ENCODE assay signal across 12 cellular contexts in genomic region chr10:33196710-33197406, GRCh38.
A peak's percentile ranks its signal among the peaks of the same experiment; 100 is the strongest.
DNase-seq lines count a peak whose midpoint lies in the region; ATAC-seq and TF ChIP-seq lines count a peak whose summit lies in the region.
"Had no signal": no experiment of that assay in that cellular context is flagged by ENCODE, and none has a peak within 500 bp of the region (broad histone marks: within the 10 kb centered on the region; RNA-seq: fewer than 3 reads in every experiment).

No MANE protein-coding gene starts in this region.

- peak; percentile 22 to 54 for TF ChIP-seq RAD21 in liver (IDR thresholded peaks at IDR 0.05)

- intact Hi-C loops in sigmoid colon (cut with DNase I): no loop called here
- intact Hi-C loops in CD4-positive, alpha-beta T cell (cut with DNase I, micrococcal nuclease): no loop called here
- intact Hi-C loops in activated T-helper 1 cell treated with anti-CD3 and anti-CD28 coated beads, Interleukin-12 subunit alpha, Interleukin-12 subunit beta, Interleukin-2, Interleukin-4 antibody, amounts not matched to agents 30 ng/mL and 10 ng/mL and 1 ng/mL, durations not matched to agents 14 hours and 24 hours and 36 hours (cut with micrococcal nuclease): no loop called here

- no peak overlapping the region for H3K4me3 Mint-ChIP-seq in CD4-positive, alpha-beta T cell
- H3K4me3 Mint-ChIP-seq in activated T-helper 1 cell treated with anti-CD3 and anti-CD28 coated beads, Interleukin-12 subunit alpha, Interleukin-12 subunit beta, Interleukin-2, Interleukin-4 antibody, amounts not matched to agents 30 ng/mL and 10 ng/mL and 1 ng/mL, durations not matched to agents 14 hours and 24 hours and 36 hours: no peak overlapping the region

- peak overlapping the region in 5 of 11 experiments; percentile 8 to 46 (median 27); a peak in 5 of 22 replicates for H3K27ac ChIP-seq in BLaER1 treated with 17β-estradiol and CSF1 and Interleukin-3, amounts not matched to agents 10 nM and 100 nM
- H3K27ac ChIP-seq in liver (ENCODE audit: low read depth in 1 of 2, low read length in 2 of 2) (peak overlapping the region; percentile 79 to 92), sigmoid colon (peak overlapping the region; percentile 35 to 44 (median 40))
- no peak overlapping the region for H3K27ac ChIP-seq in CD4-positive, alpha-beta T cell (ENCODE audit: low read depth, low read length)
- H3K27ac ChIP-seq: WERI-Rb-1 had no signal

- peak overlapping the region; percentile 0 to 98 (median 83); a peak in 20 of 22 replicates for H3K4me2 ChIP-seq in BLaER1 treated with 17β-estradiol and CSF1 and Interleukin-3, amounts not matched to agents 10 nM and 100 nM

- POLR2A ChIA-PET in CD4-positive, alpha-beta T cell (lab: Charles Lee): no interaction called here

- H3K36me3 ChIP-seq in BLaER1 treated with 17β-estradiol and CSF1 and Interleukin-3, amounts not matched to agents 10 nM and 100 nM: peaks cover 0 to 91% (median 0%) of the 10 kb centered on the region in 11 experiments; a peak in 7 of 22 replicates
- H3K36me3 ChIP-seq in liver (ENCODE audit: control insufficient read depth in 4 of 4, insufficient read depth in 3 of 4, low read depth in 1 of 4, low read length in 3 of 4) (peaks cover 0 to 7% (median 1%) of the 10 kb centered on the region in 4 donors), sigmoid colon (peaks cover 0 to 14% (median 0%) of the 10 kb centered on the region in 4 donors)
- H3K36me3 ChIP-seq: thyroid gland, WERI-Rb-1 had no signal

- H3K27me3 Mint-ChIP-seq in CD4-positive, alpha-beta T cell: peaks cover 4% of the 10 kb centered on the region
- peaks cover 17% of the 10 kb centered on the region for H3K27me3 Mint-ChIP-seq in activated T-helper 1 cell treated with anti-CD3 and anti-CD28 coated beads, Interleukin-12 subunit alpha, Interleukin-12 subunit beta, Interleukin-2, Interleukin-4 antibody, amounts not matched to agents 30 ng/mL and 10 ng/mL and 1 ng/mL, durations not matched to agents 14 hours and 24 hours and 36 hours (ENCODE audit: insufficient read depth)

- peaks cover 0 to 99% (median 0%) of the 10 kb centered on the region in 11 experiments; a peak in 4 of 22 replicates for H4K20me1 ChIP-seq in BLaER1 treated with 17β-estradiol and CSF1 and Interleukin-3, amounts not matched to agents 10 nM and 100 nM

- CTCF ChIA-PET in CD4-positive, alpha-beta T cell (lab: Charles Lee): no interaction called here

- peak overlapping the region in 7 of 11 experiments; percentile 24 to 66 (median 42); a peak in 13 of 22 replicates for H3K9ac ChIP-seq in BLaER1 treated with 17β-estradiol and CSF1 and Interleukin-3, amounts not matched to agents 10 nM and 100 nM
- H3K9ac ChIP-seq in liver (ENCODE audit: low read depth in 1 of 2, low read length in 2 of 2): peak overlapping the region in 1 of 2 donors; percentile 24

- no peaks in the 10 kb centered on the region for H3K9me3 Mint-ChIP-seq in CD4-positive, alpha-beta T cell
- H3K9me3 Mint-ChIP-seq in activated T-helper 1 cell treated with anti-CD3 and anti-CD28 coated beads, Interleukin-12 subunit alpha, Interleukin-12 subunit beta, Interleukin-2, Interleukin-4 antibody, amounts not matched to agents 30 ng/mL and 10 ng/mL and 1 ng/mL, durations not matched to agents 14 hours and 24 hours and 36 hours: no peaks in the 10 kb centered on the region

- no peak for TF ChIP-seq EP300 in sigmoid colon (IDR thresholded peaks at IDR 0.05)

- TF ChIP-seq CTCF in liver (IDR thresholded peaks at IDR 0.05; ENCODE audit: low read depth, low read length, missing input control) (no peak), sigmoid colon (IDR thresholded peaks at IDR 0.05) (no peak)
- TF ChIP-seq CTCF in CD4-positive, alpha-beta T cell (IDR thresholded peaks at IDR 0.05): no peak

- H3K36me3 Mint-ChIP-seq in CD4-positive, alpha-beta T cell (ENCODE audit: low read depth): no peaks in the 10 kb centered on the region
- H3K36me3 Mint-ChIP-seq in activated T-helper 1 cell treated with anti-CD3 and anti-CD28 coated beads, Interleukin-12 subunit alpha, Interleukin-12 subunit beta, Interleukin-2, Interleukin-4 antibody, amounts not matched to agents 30 ng/mL and 10 ng/mL and 1 ng/mL, durations not matched to agents 14 hours and 24 hours and 36 hours (ENCODE audit: low read depth): no peaks in the 10 kb centered on the region

- 9% methylated on average over 16 of the region's 16 CpGs for WGBS in liver
- 7 to 37% methylated on average over 16 of the region's 16 CpGs for WGBS in sigmoid colon, 2 donors

- no peak for ATAC-seq in CD4-positive, alpha-beta T cell (ENCODE audit: poor library complexity)
- no peak for ATAC-seq in HG03520 (IDR thresholded peaks at IDR 0.05; ENCODE audit: unreplicated experiment)

- H3K27me3 ChIP-seq in BLaER1 treated with 17β-estradiol and CSF1 and Interleukin-3, amounts not matched to agents 10 nM and 100 nM: no peaks in the 10 kb centered on the region
- H3K27me3 ChIP-seq in liver (ENCODE audit: control insufficient read depth in 4 of 4, insufficient read depth in 4 of 4, low read length in 3 of 4) (no peaks in the 10 kb centered on the region), sigmoid colon (no peaks in the 10 kb centered on the region)
- H3K27me3 ChIP-seq in CD4-positive, alpha-beta T cell (ENCODE audit: control insufficient read depth, insufficient read depth, low read length): no peaks in the 10 kb centered on the region
- H3K27me3 ChIP-seq: thyroid gland had no signal

- TF ChIP-seq POLR2A in sigmoid colon (IDR thresholded peaks at IDR 0.05): no peak

- no peaks in the 10 kb centered on the region for H3K9me3 ChIP-seq in BLaER1 treated with 17β-estradiol and CSF1 and Interleukin-3, amounts not matched to agents 10 nM and 100 nM (replicated peaks in 1 of 11)
- H3K9me3 ChIP-seq in liver (ENCODE audit: control insufficient read depth in 4 of 4, low read length in 3 of 4) (no peaks in the 10 kb centered on the region), sigmoid colon (no peaks in the 10 kb centered on the region)
- no peaks in the 10 kb centered on the region for H3K9me3 ChIP-seq in CD4-positive, alpha-beta T cell (ENCODE audit: control insufficient read depth, low read length)
- H3K9me3 ChIP-seq: thyroid gland had no signal

- H3K27ac Mint-ChIP-seq in CD4-positive, alpha-beta T cell: no peak overlapping the region
- H3K27ac Mint-ChIP-seq in activated T-helper 1 cell treated with anti-CD3 and anti-CD28 coated beads, Interleukin-12 subunit alpha, Interleukin-12 subunit beta, Interleukin-2, Interleukin-4 antibody, amounts not matched to agents 30 ng/mL and 10 ng/mL and 1 ng/mL, durations not matched to agents 14 hours and 24 hours and 36 hours: no peak overlapping the region

- DNase-seq in dermis microvascular lymphatic vessel endothelial cell (ENCODE audit: low read depth in 2 of 2) (peak; percentile 49 to 90), sigmoid colon (no peak)
- no peak for DNase-seq in CD4-positive, alpha-beta T cell
- DNase-seq in activated T-helper 1 cell treated with anti-CD3 and anti-CD28 coated beads, Interleukin-12 subunit alpha, Interleukin-12 subunit beta, Interleukin-2, Interleukin-4 antibody, amounts not matched to agents 30 ng/mL and 10 ng/mL and 1 ng/mL, durations not matched to agents 14 hours and 24 hours and 36 hours (ENCODE audit: low spot score): no peak
- DNase-seq in stimulated activated naive CD4-positive, alpha-beta T cell (lab: John Stamatoyannopoulos, UW): no peak
- DNase-seq: C1 segment of cervical spinal cord, SIG-M5, thyroid gland, WERI-Rb-1 had no signal

- peaks cover 23 to 84% (median 51%) of the 10 kb centered on the region in 10 experiments for H3K4me1 ChIP-seq in BLaER1 treated with 17β-estradiol and CSF1 and Interleukin-3, amounts not matched to agents 10 nM and 100 nM
- H3K4me1 ChIP-seq in liver (ENCODE audit: control insufficient read depth in 4 of 4, insufficient read depth in 4 of 4, low read length in 3 of 4) (peaks cover 10 to 43% (median 41%) of the 10 kb centered on the region in 4 donors), sigmoid colon (peaks cover 0 to 29% (median 20%) of the 10 kb centered on the region in 4 donors)

- peak overlapping the region in 8 of 10 experiments; percentile 10 to 60 (median 49); a peak in 13 of 20 replicates for H3K4me3 ChIP-seq in BLaER1 treated with 17β-estradiol and CSF1 and Interleukin-3, amounts not matched to agents 10 nM and 100 nM
- peak overlapping the region; percentile 46 to 60 (median 54) for H3K4me3 ChIP-seq in liver (ENCODE audit: low read depth in 1 of 3, low read length in 3 of 3)
- peak overlapping the region in 3 of 4 donors; percentile 6 to 31 (median 30) for H3K4me3 ChIP-seq in sigmoid colon
- H3K4me3 ChIP-seq: thyroid gland had no signal

- peaks cover 7% of the 10 kb centered on the region for H3K4me1 Mint-ChIP-seq in CD4-positive, alpha-beta T cell (ENCODE audit: low read depth)
- no peaks in the 10 kb centered on the region for H3K4me1 Mint-ChIP-seq in activated T-helper 1 cell treated with anti-CD3 and anti-CD28 coated beads, Interleukin-12 subunit alpha, Interleukin-12 subunit beta, Interleukin-2, Interleukin-4 antibody, amounts not matched to agents 30 ng/mL and 10 ng/mL and 1 ng/mL, durations not matched to agents 14 hours and 24 hours and 36 hours (ENCODE audit: low read depth)

TF ChIP-seq in liver, 16 proteins besides CTCF, POLR2A, EP300 and RAD21 (continues in another document):
- TF ChIP-seq GABPA (IDR thresholded peaks at IDR 0.05 in 1 of 2, conservative IDR thresholded peaks at IDR 0.05 in 1 of 2) (no peak), FOXA1 (IDR thresholded peaks at IDR 0.05) (no peak), YY1 (IDR thresholded peaks at IDR 0.05) (peak; percentile 70), SP1 (IDR thresholded peaks at IDR 0.05) (peak; percentile 85), HNF4A (conservative IDR thresholded peaks at IDR 0.05) (peak; percentile 43 to 68), EGR1 (IDR thresholded peaks at IDR 0.05; ENCODE audit: low read depth in 2 of 2) (peak in 1 of 2 donors; percentile 63), HNF4G (IDR thresholded peaks at IDR 0.05) (no peak), ZBTB33 (IDR thresholded peaks at IDR 0.05) (peak; percentile 39)

Comparison
In these comparisons a context has a peak if more than half of its experiments do, and no peak if none do; other contexts are left out.
1. DNase-seq: peak in dermis microvascular lymphatic vessel endothelial cell (2 of 2); none in sigmoid colon (single experiment), CD4-positive, alpha-beta T cell (0 of 10), activated T-helper 1 cell treated with anti-CD3 and anti-CD28 coated beads, Interleukin-12 subunit alpha, Interleukin-12 subunit beta, Interleukin-2, Interleukin-4 antibody, amounts not matched to agents 30 ng/mL and 10 ng/mL and 1 ng/mL, durations not matched to agents 14 hours and 24 hours and 36 hours (single experiment) and stimulated activated naive CD4-positive, alpha-beta T cell (0 of 6).
2. Peak in every context shown above with its lines, with median percentiles within 50 percentile points of each other: H3K4me3 ChIP-seq.